In the genomic region with DNA sequence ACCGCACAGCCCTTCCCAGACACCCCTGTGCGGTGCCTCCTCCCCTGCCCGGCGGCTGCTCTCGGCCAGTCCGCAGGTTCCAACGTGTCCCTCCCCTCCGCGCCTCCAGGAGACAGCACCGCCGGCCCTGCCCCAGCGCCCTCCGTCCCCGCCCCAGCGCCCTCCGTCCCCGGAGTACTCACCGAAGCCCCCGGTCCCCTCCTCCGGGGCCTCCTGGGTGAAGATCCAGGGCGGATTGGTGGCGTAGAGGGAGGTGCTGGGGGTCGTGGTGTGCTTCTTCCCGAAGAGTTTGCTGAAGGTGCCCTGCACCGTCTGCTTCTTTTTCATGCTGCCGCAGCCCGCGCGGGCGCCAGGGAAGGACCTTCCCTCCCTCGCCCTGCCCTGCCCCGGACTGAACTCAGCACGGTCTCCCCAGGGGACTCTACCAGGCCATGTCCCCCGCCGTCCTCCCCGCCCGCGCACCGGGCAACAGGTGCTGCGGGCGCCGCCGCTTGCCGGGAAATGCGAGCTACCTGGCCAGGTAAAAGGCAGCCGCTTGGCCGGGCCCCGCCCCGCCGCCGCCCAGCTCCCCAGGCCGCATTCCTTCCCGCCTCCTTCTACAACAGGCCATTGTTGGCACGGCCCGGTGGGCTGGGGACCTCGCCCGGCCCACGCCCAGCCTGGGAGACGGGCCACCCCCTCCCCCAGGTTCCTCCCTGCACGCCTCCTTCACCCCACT, we compare ENCODE assay signal across 8 cellular contexts. TPM values are rescaled to one million over a fixed set of nuclear protein-coding genes. Genes with fewer than 3 reads are reported as not detected.
DNase-seq lines count a peak whose midpoint lies in the region; ATAC-seq, FAIRE-seq and TF ChIP-seq lines count a peak whose summit lies in the region.

Gene C6orf132, minus strand, starts transcription at position 503 of the 718 bp plus-strand sequence. Its CDS starts 176 bp downstream, at position 327.

- H3K4me3 ChIP-seq in ACC112 (ENCODE audit: low read depth, low read length), result peak within 1 kb of the TSS; percentile 89
- peak within 1 kb of the TSS; percentile 69 for H3K4me3 ChIP-seq in astrocyte (ENCODE audit: insufficient read depth, low read depth, low read length)

- peak within 1 kb of the TSS; percentile 95 for H3K27ac ChIP-seq in ACC112 (ENCODE audit: low read depth, low read length)
- H3K27ac ChIP-seq in astrocyte (ENCODE audit: low read depth, low read length), result peak within 1 kb of the TSS; percentile 93

- H3K9me3 ChIP-seq in astrocyte (ENCODE audit: insufficient read depth, low read depth, low read length), result no peaks in the 10 kb centered on the region

- H3K4me2 ChIP-seq in astrocyte (ENCODE audit: low read length), result peak within 1 kb of the TSS; percentile 94

- H3K27me3 Mint-ChIP-seq in astrocyte (ENCODE audit: low read depth, unreplicated experiment), result peaks cover 3% of the 10 kb centered on the region
- H3K27me3 Mint-ChIP-seq in stimulated activated memory B cell treated with anti-CD40 and anti-IgM and Interleukin-4, amounts not matched to agents 10 μg/mL and 1 μg/mL and 100 μg/mL, for 72 hours, result peaks cover 42% of the 10 kb centered on the region

- H3K4me3 Mint-ChIP-seq in astrocyte (ENCODE audit: unreplicated experiment), result peak within 1 kb of the TSS; percentile 86
- peak within 1 kb of the TSS; percentile 68 for H3K4me3 Mint-ChIP-seq in stimulated activated memory B cell treated with anti-CD40 and anti-IgM and Interleukin-4, amounts not matched to agents 10 μg/mL and 1 μg/mL and 100 μg/mL, for 72 hours

- peak; percentile 34 for ATAC-seq in stimulated activated memory B cell treated with anti-CD40 and anti-IgM and Interleukin-4, amounts not matched to agents 10 μg/mL and 1 μg/mL and 100 μg/mL, for 72 hours

- H3K27ac Mint-ChIP-seq in astrocyte (ENCODE audit: unreplicated experiment), result peak within 1 kb of the TSS; percentile 92
- no peak within 1 kb of the TSS for H3K27ac Mint-ChIP-seq in stimulated activated memory B cell treated with anti-CD40 and anti-IgM and Interleukin-4, amounts not matched to agents 10 μg/mL and 1 μg/mL and 100 μg/mL, for 72 hours

- no peaks in the 10 kb centered on the region for H3K9me3 Mint-ChIP-seq in astrocyte (ENCODE audit: unreplicated experiment)
- no peaks in the 10 kb centered on the region for H3K9me3 Mint-ChIP-seq in stimulated activated memory B cell treated with anti-CD40 and anti-IgM and Interleukin-4, amounts not matched to agents 10 μg/mL and 1 μg/mL and 100 μg/mL, for 72 hours

- H3K79me2 ChIP-seq in ACC112 (ENCODE audit: control insufficient read depth, insufficient read depth, low read length, unreplicated experiment) (peaks cover 31% of the 10 kb centered on the region), astrocyte (ENCODE audit: insufficient read depth, low read length) (peaks cover 36% of the 10 kb centered on the region)

- H3K4me1 ChIP-seq in ACC112 (ENCODE audit: control insufficient read depth, insufficient read depth, low read length, unreplicated experiment) (peaks cover 42% of the 10 kb centered on the region), astrocyte (ENCODE audit: insufficient read depth, low read length) (peaks cover 36% of the 10 kb centered on the region)

- no peak for FAIRE-seq in astrocyte (lab: Jason Lieb, UNC)

- TF ChIP-seq CTCF in astrocyte (IDR thresholded peaks at IDR 0.05; ENCODE audit: insufficient read depth, low read depth, low read length), result no peak

- H3K27me3 ChIP-seq in ACC112 (ENCODE audit: insufficient read depth, low read length) (no peaks in the 10 kb centered on the region), astrocyte (ENCODE audit: insufficient read depth, low read length) (no peaks in the 10 kb centered on the region)

- H4K20me1 ChIP-seq in astrocyte (ENCODE audit: insufficient read depth, low read length), result no peaks in the 10 kb centered on the region

- H3K4me1 Mint-ChIP-seq in astrocyte (ENCODE audit: low read depth, unreplicated experiment), result peaks cover 22% of the 10 kb centered on the region
- H3K4me1 Mint-ChIP-seq in stimulated activated memory B cell treated with anti-CD40 and anti-IgM and Interleukin-4, amounts not matched to agents 10 μg/mL and 1 μg/mL and 100 μg/mL, for 72 hours, result peaks cover 18% of the 10 kb centered on the region

- peak; percentile 85 for DNase-seq in HT-29 (ENCODE audit: low spot score)
- no peak for DNase-seq in astrocyte (ENCODE audit: low read depth)
- DNase-seq in iPS-NIHi11 (ENCODE audit: low spot score), result peak; percentile 94
- no peak for DNase-seq in stimulated activated CD4-positive, alpha-beta T cell treated with anti-CD3 and anti-CD28 coated beads, Interleukin-4, amount 100 ng/mL, for 24 hours
- DNase-seq in hippocampal formation (lab: John Stamatoyannopoulos, UW), result no peak
- DNase-seq in HEK293T (ENCODE audit: extremely low spot score), result no peak

- no peaks in the 10 kb centered on the region for H3K36me3 Mint-ChIP-seq in astrocyte (ENCODE audit: low read depth, unreplicated experiment)
- no peaks in the 10 kb centered on the region for H3K36me3 Mint-ChIP-seq in stimulated activated memory B cell treated with anti-CD40 and anti-IgM and Interleukin-4, amounts not matched to agents 10 μg/mL and 1 μg/mL and 100 μg/mL, for 72 hours

- CTCF ChIA-PET in HEK293T (lab: Yijun Ruan, JAX), result no interaction called here

- POLR2A ChIA-PET in HEK293T (lab: Yijun Ruan, JAX), result interaction anchor here (1.1 kb wide), 1 partner anchor 94 kb away, joined by 3 read pairs; no protein-coding TSS in a partner anchor

- H3K36me3 ChIP-seq in ACC112 (ENCODE audit: insufficient read depth, low read length), result no peaks in the 10 kb centered on the region
- H3K36me3 ChIP-seq in astrocyte (ENCODE audit: insufficient read depth, low read length), result no peaks in the 10 kb centered on the region

- H2AFZ ChIP-seq in ACC112 (ENCODE audit: low read length, unreplicated experiment) (peak within 1 kb of the TSS; percentile 28), astrocyte (ENCODE audit: low read depth, low read length) (peak within 1 kb of the TSS; percentile 65)

- H3K9ac ChIP-seq in astrocyte (ENCODE audit: low read length), result peak within 1 kb of the TSS; percentile 91

TF ChIP-seq in HEK293T, 16 proteins besides CTCF, POLR2A, EP300 and RAD21:
- TF ChIP-seq SUZ12 (IDR thresholded peaks at IDR 0.05) (no peak), HDGF (IDR thresholded peaks at IDR 0.05; ENCODE audit: borderline replicate concordance) (no peak), ZNF384 (IDR thresholded peaks at IDR 0.05) (no peak), FOXA1 (IDR thresholded peaks at IDR 0.05) (no peak), FOXM1 (IDR thresholded peaks at IDR 0.05; ENCODE audit: borderline replicate concordance) (no peak), ELF4 (IDR thresholded peaks at IDR 0.05) (no peak), L3MBTL2 (conservative IDR thresholded peaks at IDR 0.05) (no peak), LEF1 (IDR thresholded peaks at IDR 0.05; ENCODE audit: borderline replicate concordance) (no peak), FOXK2 (IDR thresholded peaks at IDR 0.05) (no peak), ARNT (IDR thresholded peaks at IDR 0.05) (no peak), TARDBP (IDR thresholded peaks at IDR 0.05) (no peak), SP1 (IDR thresholded peaks at IDR 0.05) (no peak), BHLHE40 (IDR thresholded peaks at IDR 0.05; ENCODE audit: borderline replicate concordance) (no peak), CTBP1 (IDR thresholded peaks at IDR 0.05; ENCODE audit: borderline replicate concordance) (no peak), NFRKB (IDR thresholded peaks at IDR 0.05) (no peak)
- TF ChIP-seq, protein P1, sequence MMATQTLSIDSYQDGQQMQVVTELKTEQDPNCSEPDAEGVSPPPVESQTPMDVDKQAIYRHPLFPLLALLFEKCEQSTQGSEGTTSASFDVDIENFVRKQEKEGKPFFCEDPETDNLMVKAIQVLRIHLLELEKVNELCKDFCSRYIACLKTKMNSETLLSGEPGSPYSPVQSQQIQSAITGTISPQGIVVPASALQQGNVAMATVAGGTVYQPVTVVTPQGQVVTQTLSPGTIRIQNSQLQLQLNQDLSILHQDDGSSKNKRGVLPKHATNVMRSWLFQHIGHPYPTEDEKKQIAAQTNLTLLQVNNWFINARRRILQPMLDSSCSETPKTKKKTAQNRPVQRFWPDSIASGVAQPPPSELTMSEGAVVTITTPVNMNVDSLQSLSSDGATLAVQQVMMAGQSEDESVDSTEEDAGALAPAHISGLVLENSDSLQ (IDR thresholded peaks at IDR 0.05), result no peak

RNA-seq across cellular contexts. Expression of gene C6orf132, which starts in this region (rescaled TPM):
- total RNA-seq in HT-29 (2014; rRNA removed; shearing (Covaris generic)), result 119 and 136 TPM in 2 replicates
- 3.3 and 5.3 TPM in 2 replicates for total RNA-seq in astrocyte

Comparison
In these comparisons a context has a peak if more than half of its experiments do, and no peak if none do; other contexts are left out.
1. RNA of gene C6orf132 (total RNA-seq): 119 to 136 TPM in HT-29; 3.3 to 5.3 TPM in astrocyte; every median in the first group is over 10 times any median in the second.
2. DNase-seq: peak in HT-29 (single experiment) and iPS-NIHi11 (single experiment); none in astrocyte (single experiment), stimulated activated CD4-positive, alpha-beta T cell treated with anti-CD3 and anti-CD28 coated beads, Interleukin-4, amount 100 ng/mL, for 24 hours (single experiment), hippocampal formation (0 of 2) and HEK293T (single experiment).